In the genomic region with DNA sequence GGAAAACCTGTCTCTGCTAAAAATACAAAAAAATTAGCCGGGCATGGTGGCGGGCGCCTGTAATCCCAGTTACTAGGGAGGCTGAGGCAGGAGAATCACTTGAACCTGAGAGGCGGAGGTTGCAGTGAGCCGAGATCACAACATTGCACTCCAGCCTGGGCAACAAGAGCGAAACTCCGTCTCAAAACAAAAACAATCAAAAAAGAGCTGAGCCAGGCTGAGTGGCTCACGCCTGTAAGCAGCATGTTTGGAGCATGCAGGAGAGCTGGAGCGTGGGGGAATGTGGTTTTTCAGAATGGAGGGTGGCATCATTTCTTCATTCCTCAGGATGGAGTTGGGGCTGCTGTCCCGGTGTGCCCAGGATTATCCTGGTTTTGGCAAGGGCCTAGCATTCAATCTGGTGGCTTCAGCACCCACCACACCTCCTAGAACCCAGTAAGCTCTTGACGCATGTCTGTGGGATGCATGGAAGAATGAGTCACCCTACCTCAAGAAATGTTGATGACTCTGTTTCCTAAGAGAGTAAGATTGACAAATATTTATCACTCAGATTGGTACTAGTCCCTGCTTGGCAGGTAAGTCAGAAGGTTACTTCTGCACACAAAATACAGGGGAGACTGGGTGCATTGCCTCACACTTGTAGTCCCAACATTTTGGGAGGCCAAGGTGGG, we compare ENCODE assay signal across 10 cellular contexts.
DNase-seq lines count a peak whose midpoint lies in the region; ATAC-seq, FAIRE-seq and TF ChIP-seq lines count a peak whose summit lies in the region.
"Had no signal": no experiment of that assay in that cellular context is flagged by ENCODE, and none has a peak within 500 bp of the region (broad histone marks: within the 10 kb centered on the region; RNA-seq: fewer than 3 reads in every experiment).

No MANE protein-coding gene starts in this region.

- no peak for TF ChIP-seq POLR2A in H54 (IDR thresholded peaks at IDR 0.05; ENCODE audit: low read depth, low read length)

- ATAC-seq in SK-N-SH treated with all-trans-retinoic acid at 6 μM for 48 hours (peak; percentile 48), HG02938 (IDR thresholded peaks at IDR 0.05; ENCODE audit: unreplicated experiment) (no peak), HG03196 (IDR thresholded peaks at IDR 0.05; ENCODE audit: unreplicated experiment) (no peak), HG02884 (IDR thresholded peaks at IDR 0.05; ENCODE audit: unreplicated experiment) (no peak)
- ATAC-seq: Right ventricle myocardium inferior had no signal

- intact Hi-C loops in head of caudate nucleus (cut with DNase I), result no loop called here

- no peak overlapping the region for H3K4me3 ChIP-seq in fibroblast of pulmonary artery (replicated peaks; ENCODE audit: low read depth, low read length)

- DNase-seq in AG08395 (ENCODE audit: low spot score) (peak; percentile 61), H54 (ENCODE audit: insufficient read length, low spot score) (peak; percentile 74), fibroblast of pulmonary artery (ENCODE audit: low read depth) (peak; percentile 44), head of caudate nucleus (no peak)
- DNase-seq: islet precursor cell had no signal

- no peak for TF ChIP-seq CTCF in fibroblast of pulmonary artery (IDR thresholded peaks at IDR 0.05; ENCODE audit: low read length, missing control alignments)

- FAIRE-seq in H54 (lab: Jason Lieb, UNC), result peak; percentile 93

TF ChIP-seq in SK-N-SH treated with all-trans-retinoic acid at 6 μM for 48 hours, 23 proteins besides CTCF, POLR2A, EP300 and RAD21:
- no peak for TF ChIP-seq ZNF565 (CRISPR knock-in tag; conservative IDR thresholded peaks at IDR 0.05; ENCODE audit: low read depth)
TF ChIP-seq in SK-N-SH treated with all-trans-retinoic acid at 6 μM for 48 hours: peak in this region for 0.

Comparison
In these comparisons a context has a peak if more than half of its experiments do, and no peak if none do; other contexts are left out.
1. DNase-seq: peak in AG08395 (single experiment), H54 (single experiment) and fibroblast of pulmonary artery (single experiment); none in head of caudate nucleus (0 of 42).